In genomic region chr5:89930591-89931383, GRCh38 we compare ENCODE assay signal across 8 cellular contexts.
DNase-seq lines count a peak whose midpoint lies in the region; ATAC-seq, FAIRE-seq and TF ChIP-seq lines count a peak whose summit lies in the region.

No MANE protein-coding gene starts in this region.

- in situ Hi-C loops in G401 (cut with HindIII; ENCODE audit: low sequenced_read_pairs) = no loop called here

- peak; percentile 84 for FAIRE-seq in GM12892 (lab: Jason Lieb, UNC)

- ATAC-seq in HG02623 (IDR thresholded peaks at IDR 0.05; ENCODE audit: unreplicated experiment) = peak; percentile 67

- no peak for DNase-seq in GM12892 (ENCODE audit: insufficient read length)
- DNase-seq in NOMO-1 treated with dmso at 0.1 percent for 144 hours (lab: John Stamatoyannopoulos, UW; ENCODE audit: unreplicated experiment) = peak; percentile 17
- DNase-seq in hepatic stellate cell (ENCODE audit: low spot score) = peak; percentile 2
- no peak for DNase-seq in NCI-H69 (lab: John Stamatoyannopoulos, UW)
- DNase-seq in G401 (ENCODE audit: low spot score) = no peak
- DNase-seq in NCI-H2029 (lab: John Stamatoyannopoulos, UW) = no peak
- no peak for DNase-seq in DMS114 treated with DMSO at 0.1 percent for 48 hours (lab: John Stamatoyannopoulos, UW; ENCODE audit: unreplicated experiment)

- no peak for TF ChIP-seq POLR2A in GM12892 (IDR thresholded peaks at IDR 0.05; ENCODE audit: low read depth, low read length)

Comparison
In these comparisons a context has a peak if more than half of its experiments do, and no peak if none do; other contexts are left out.
1. DNase-seq: peak in NOMO-1 treated with dmso at 0.1 percent for 144 hours (single experiment) and hepatic stellate cell (single experiment); none in GM12892 (single experiment), NCI-H69 (single experiment), G401 (single experiment), NCI-H2029 (single experiment) and DMS114 treated with DMSO at 0.1 percent for 48 hours (single experiment).